Comparison of ENCODE assay signal across 8 cellular contexts in the genomic region with DNA sequence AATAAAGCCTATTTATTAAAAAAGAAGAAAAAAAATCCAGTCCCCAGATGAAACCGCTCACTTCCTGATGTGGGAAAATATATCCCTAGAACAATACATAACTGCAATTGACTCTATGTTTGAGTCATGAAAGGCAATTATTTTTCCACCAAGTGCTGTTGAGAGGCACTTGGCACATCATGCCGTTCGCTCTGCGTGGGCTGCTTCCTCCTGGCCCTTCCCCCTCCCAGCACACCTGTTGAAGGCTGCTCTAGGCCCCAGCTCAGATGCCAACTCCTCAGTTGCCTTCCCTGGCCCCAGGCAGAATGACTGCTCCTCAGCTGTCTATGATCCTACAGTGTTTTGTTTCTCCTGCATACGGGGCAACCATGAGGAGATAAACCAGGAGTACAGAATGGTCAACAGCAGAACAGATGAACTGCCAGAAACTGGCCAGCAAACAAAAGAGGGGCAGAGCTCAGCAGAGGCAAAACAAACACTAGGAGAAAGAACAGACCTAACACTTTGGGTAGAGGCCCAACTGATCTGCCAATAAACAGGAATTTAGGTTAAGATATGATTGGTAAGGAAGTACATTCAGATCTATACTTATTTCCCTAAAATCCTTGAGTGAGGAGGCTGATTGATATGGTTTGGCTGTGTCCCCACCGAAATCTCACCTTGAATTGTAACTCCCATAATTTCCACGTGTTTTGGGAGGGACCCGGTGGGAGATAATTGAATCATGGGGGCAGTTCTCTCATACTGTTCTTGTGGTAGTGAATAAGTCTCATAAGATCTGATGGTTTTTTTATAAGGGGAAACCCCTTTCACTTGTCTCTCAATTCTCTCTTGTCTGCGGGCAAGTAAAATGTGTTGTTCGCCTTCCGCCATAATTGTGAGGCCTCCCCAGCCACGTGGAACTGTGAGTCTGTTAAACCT. TPM values are rescaled to one million over a fixed set of nuclear protein-coding genes. Genes with fewer than 3 reads are reported as not detected.
DNase-seq lines count a peak whose midpoint lies in the region; ATAC-seq and TF ChIP-seq lines count a peak whose summit lies in the region.

No MANE protein-coding gene starts in this region.

- peak; percentile 87 for DNase-seq in activated naive CD4-positive, alpha-beta T cell treated with anti-CD3 and anti-CD28 coated beads for 36 hours
- DNase-seq in left lobe of liver (ENCODE audit: low spot score) (peak; percentile 60), UCSD-AML1 (lab: John Stamatoyannopoulos, UW; ENCODE audit: unreplicated experiment) (no peak), AML-193 (lab: John Stamatoyannopoulos, UW) (no peak)
- DNase-seq in stimulated activated CD8-positive, alpha-beta memory T cell treated with anti-CD3 and anti-CD28 coated beads, Interleukin-15, amount 100 ng/mL, for 48 hours (ENCODE audit: low read depth in 2 of 2) = peak; percentile 53

- H3K4me2 ChIP-seq in OCI-LY1 (ENCODE audit: low read length) = peak overlapping the region; percentile 29; the same call in 1 of the 2 replicates

- H3K27ac Mint-ChIP-seq in activated naive CD4-positive, alpha-beta T cell treated with anti-CD3 and anti-CD28 coated beads for 36 hours = peak overlapping the region; percentile 99

- peak; percentile 45 for ATAC-seq in GM18873 (IDR thresholded peaks at IDR 0.05; ENCODE audit: low FRiP score, unreplicated experiment)
- ATAC-seq in HG03135 (IDR thresholded peaks at IDR 0.05; ENCODE audit: unreplicated experiment) = peak; percentile 53
- ATAC-seq in left lobe of liver = peak; percentile 95

- no peaks in the 10 kb centered on the region for H3K9me3 Mint-ChIP-seq in activated naive CD4-positive, alpha-beta T cell treated with anti-CD3 and anti-CD28 coated beads for 36 hours

- intact Hi-C loops in activated naive CD4-positive, alpha-beta T cell treated with anti-CD3 and anti-CD28 coated beads for 36 hours (cut with micrococcal nuclease) = loop anchor here (1.0 to 10.0 kb wide), 14 partner anchors 9 to 1599 kb away; partner anchors contain the start of genes ANO6, SCAF11 and SLC38A2

- peaks cover 63% of the 10 kb centered on the region for H3K36me3 Mint-ChIP-seq in activated naive CD4-positive, alpha-beta T cell treated with anti-CD3 and anti-CD28 coated beads for 36 hours (ENCODE audit: low read depth)

- peak overlapping the region; percentile 90 for H3K27ac ChIP-seq in OCI-LY1 (ENCODE audit: low read depth, low read length, poor library complexity, severe bottlenecking)

- H3K4me3 ChIP-seq in OCI-LY1 (ENCODE audit: low read depth, low read length, poor library complexity, severe bottlenecking) = no peak overlapping the region

- H3K4me1 ChIP-seq in OCI-LY1 (ENCODE audit: insufficient read depth, low read length, severe bottlenecking) = peaks cover 90% of the 10 kb centered on the region

- TF ChIP-seq CTCF in OCI-LY1 (IDR thresholded peaks at IDR 0.05; ENCODE audit: low read length) = no peak

- no peaks in the 10 kb centered on the region for H3F3A ChIP-seq in OCI-LY1 (ENCODE audit: insufficient read depth, low read length)

- peaks cover 84% of the 10 kb centered on the region for H3K4me1 Mint-ChIP-seq in activated naive CD4-positive, alpha-beta T cell treated with anti-CD3 and anti-CD28 coated beads for 36 hours (ENCODE audit: low read depth)

- peak overlapping the region; percentile 25; the same call in 1 of the 2 replicates for H3K9ac ChIP-seq in OCI-LY1 (ENCODE audit: low read length)

- no peaks in the 10 kb centered on the region for H3K27me3 Mint-ChIP-seq in activated naive CD4-positive, alpha-beta T cell treated with anti-CD3 and anti-CD28 coated beads for 36 hours (ENCODE audit: low read depth)

- H3K27me3 ChIP-seq in OCI-LY1 (ENCODE audit: insufficient read depth, low read length) = no peaks in the 10 kb centered on the region

- H3K9me3 ChIP-seq in OCI-LY1 (ENCODE audit: low read length) = no peaks in the 10 kb centered on the region

- CTCF ChIA-PET in activated naive CD4-positive, alpha-beta T cell treated with anti-CD3 and anti-CD28 coated beads for 36 hours (lab: Charles Lee) = interaction anchor here (0.8 kb wide), 1 partner anchor 9 kb away, joined by 3 read pairs; no protein-coding TSS in a partner anchor

- H3K4me3 Mint-ChIP-seq in activated naive CD4-positive, alpha-beta T cell treated with anti-CD3 and anti-CD28 coated beads for 36 hours = peak overlapping the region; percentile 60

- no peak overlapping the region for H2AFZ ChIP-seq in OCI-LY1 (ENCODE audit: low read length)

- no peaks in the 10 kb centered on the region for H4K20me1 ChIP-seq in OCI-LY1 (ENCODE audit: insufficient read depth, low read length)

- peaks cover 78% of the 10 kb centered on the region for H3K36me3 ChIP-seq in OCI-LY1 (ENCODE audit: insufficient read depth, low read length)

- no peaks in the 10 kb centered on the region for H3K9me2 ChIP-seq in OCI-LY1 (ENCODE audit: low read depth, low read length)

- peaks cover 11% of the 10 kb centered on the region for H3K79me2 ChIP-seq in OCI-LY1 (ENCODE audit: insufficient read depth, low read length)

RNA-seq across cellular contexts. Expression of gene SLC38A1, which starts 58.7 kb away (rescaled TPM):
- total RNA-seq in activated naive CD4-positive, alpha-beta T cell treated with anti-CD3 and anti-CD28 coated beads for 36 hours = 100 to 1,000 TPM; 105 to 110 TPM
- 7.7 TPM for total RNA-seq in left lobe of liver

Comparison
In these comparisons a context has a peak if more than half of its experiments do, and no peak if none do; other contexts are left out.
1. ATAC-seq: peak in every context shown above with its lines; median percentile 95 in left lobe of liver; 53 in HG03135; 45 in GM18873.
2. DNase-seq: peak in activated naive CD4-positive, alpha-beta T cell treated with anti-CD3 and anti-CD28 coated beads for 36 hours (single experiment), left lobe of liver (single experiment) and stimulated activated CD8-positive, alpha-beta memory T cell treated with anti-CD3 and anti-CD28 coated beads, Interleukin-15, amount 100 ng/mL, for 48 hours (2 of 2); none in UCSD-AML1 (single experiment) and AML-193 (0 of 2).
3. RNA of gene SLC38A1, which starts 58.7 kb away (total RNA-seq): 105 to 110 TPM in activated naive CD4-positive, alpha-beta T cell treated with anti-CD3 and anti-CD28 coated beads for 36 hours; 7.7 TPM in left lobe of liver (single experiment); every median in the first group is over 10 times any median in the second.